16 cellular contexts compared by ENCODE assay signal in genomic region chr9:114037961-114038723, GRCh38. TPM values are rescaled to one million over a fixed set of nuclear protein-coding genes. Genes with fewer than 3 reads are reported as not detected.
DNase-seq lines count a peak whose midpoint lies in the region; ATAC-seq and TF ChIP-seq lines count a peak whose summit lies in the region.
"Had no signal": no experiment of that assay in that cellular context is flagged by ENCODE, and none has a peak within 500 bp of the region (broad histone marks: within the 10 kb centered on the region; RNA-seq: fewer than 3 reads in every experiment).

No MANE protein-coding gene starts in this region.

- H3K4me3 Mint-ChIP-seq in activated CD8-positive, alpha-beta memory T cell treated with anti-CD3 and anti-CD28 coated beads, Interleukin-2, amount 10 ng/mL, durations not matched to agents 7 days and 5 days = no peak overlapping the region
- H3K4me3 Mint-ChIP-seq in brain = peak overlapping the region in 3 of 5 experiments; percentile 52 to 74 (median 65)
- H3K4me3 Mint-ChIP-seq in activated T-helper 17 cell treated with anti-CD3 and anti-CD28 coated beads, Interleukin-2, amount 50 U/mL, for 72 hours = no peak overlapping the region
- H3K4me3 Mint-ChIP-seq: activated naive CD8-positive, alpha-beta T cell treated with anti-CD3 and anti-CD28 coated beads for 36 hours had no signal

- peaks cover 0 to 8% of the 10 kb centered on the region in 2 donors for H3K9me3 ChIP-seq in lung (ENCODE audit: control insufficient read depth in 2 of 2, insufficient read depth in 1 of 2, low read length in 1 of 2)
- no peaks in the 10 kb centered on the region for H3K9me3 ChIP-seq in thyroid gland

- TF ChIP-seq CTCF in brain (conservative IDR thresholded peaks at IDR 0.05) (no peak), lung (IDR thresholded peaks at IDR 0.05; ENCODE audit: control extremely low read depth, extremely low read depth) (no peak), thyroid gland (IDR thresholded peaks at IDR 0.05) (no peak)

- H3K36me3 ChIP-seq in lung (ENCODE audit: control insufficient read depth in 2 of 2, insufficient read depth in 2 of 2, low read length in 2 of 2) (peaks cover 0 to 28% of the 10 kb centered on the region in 2 donors), thyroid gland (peaks cover 7 to 13% of the 10 kb centered on the region in 2 donors)

- H3K27ac ChIP-seq in lung (ENCODE audit: low read depth in 1 of 2, low read length in 1 of 2) (no peak overlapping the region), thyroid gland (peak overlapping the region; percentile 37 to 83 (median 65))
- H3K27ac ChIP-seq: gastroesophageal sphincter had no signal

- no peak overlapping the region for H3K27ac Mint-ChIP-seq in activated CD8-positive, alpha-beta memory T cell treated with anti-CD3 and anti-CD28 coated beads, Interleukin-2, amount 10 ng/mL, durations not matched to agents 7 days and 5 days
- peak overlapping the region; percentile 49 to 92 (median 79) for H3K27ac Mint-ChIP-seq in brain
- no peak overlapping the region for H3K27ac Mint-ChIP-seq in activated T-helper 17 cell treated with anti-CD3 and anti-CD28 coated beads, Interleukin-2, amount 50 U/mL, for 72 hours
- H3K27ac Mint-ChIP-seq: activated naive CD8-positive, alpha-beta T cell treated with anti-CD3 and anti-CD28 coated beads for 36 hours had no signal

- 88 to 93% methylated on average over 19 of the region's 19 CpGs for WGBS in lung, 2 donors
- WGBS in thyroid gland, 2 donors = 47 to 48% methylated on average over 16 to 19 of the region's 19 CpGs

- no peaks in the 10 kb centered on the region for H3K4me1 ChIP-seq in lung (ENCODE audit: control insufficient read depth in 2 of 2, insufficient read depth in 2 of 2, low read length in 2 of 2)
- H3K4me1 ChIP-seq in thyroid gland = peaks cover 6 to 14% of the 10 kb centered on the region in 2 donors
- H3K4me1 ChIP-seq: gastroesophageal sphincter had no signal

- no peak for ATAC-seq in activated CD8-positive, alpha-beta memory T cell treated with anti-CD3 and anti-CD28 coated beads, Interleukin-2, amount 10 ng/mL, durations not matched to agents 7 days and 5 days
- ATAC-seq in lung (ENCODE audit: insufficient read depth, low FRiP score) (no peak), GM18505 (IDR thresholded peaks at IDR 0.05; ENCODE audit: unreplicated experiment) (no peak)
- ATAC-seq in activated T-helper 17 cell treated with anti-CD3 and anti-CD28 coated beads, Interleukin-2, amount 50 U/mL, for 72 hours (replicated peaks) = no peak
- ATAC-seq: gastroesophageal sphincter had no signal

- no peaks in the 10 kb centered on the region for H3K36me3 Mint-ChIP-seq in activated CD8-positive, alpha-beta memory T cell treated with anti-CD3 and anti-CD28 coated beads, Interleukin-2, amount 10 ng/mL, durations not matched to agents 7 days and 5 days
- H3K36me3 Mint-ChIP-seq in brain = peaks cover 86% of the 10 kb centered on the region
- H3K36me3 Mint-ChIP-seq in activated T-helper 17 cell treated with anti-CD3 and anti-CD28 coated beads, Interleukin-2, amount 50 U/mL, for 72 hours (ENCODE audit: low read depth) = no peaks in the 10 kb centered on the region
- H3K36me3 Mint-ChIP-seq: activated naive CD8-positive, alpha-beta T cell treated with anti-CD3 and anti-CD28 coated beads for 36 hours had no signal

- DNase-seq in activated CD8-positive, alpha-beta memory T cell treated with anti-CD3 and anti-CD28 coated beads, Interleukin-2, amount 10 ng/mL, durations not matched to agents 7 days and 5 days = peak; percentile 34
- DNase-seq in activated CD8-positive, alpha-beta memory T cell treated with anti-CD3 and anti-CD28 coated beads, Interleukin-2, amount 50 U/mL, for 4 hours = no peak
- DNase-seq in lung (ENCODE audit: low spot score) (peak; percentile 24), thyroid gland (peak; percentile 88 to 92), EL (no peak)
- DNase-seq: activated CD4-positive, alpha-beta T cell treated with anti-CD3 and anti-CD28 coated beads for 4 hours; activated naive CD8-positive, alpha-beta T cell treated with anti-CD3 and anti-CD28 coated beads for 36 hours; dermis blood vessel endothelial cell; NCI-H1105; NK-92 treated with Interleukin-12 subunit alpha and Interleukin-12 subunit beta, amount 100 ng/mL, for 24 hours had no signal

- H3K4me3 ChIP-seq in lung (no peak overlapping the region), thyroid gland (replicated peaks in 1 of 3) (no peak overlapping the region)
- H3K4me3 ChIP-seq: gastroesophageal sphincter had no signal

- intact Hi-C loops in thyroid gland (cut with DNase I) = loop anchor here (10.0 kb wide), 1 partner anchor 233 kb away; no protein-coding TSS in a partner anchor

- H3K27me3 ChIP-seq in lung (ENCODE audit: control insufficient read depth, insufficient read depth) (no peaks in the 10 kb centered on the region), thyroid gland (no peaks in the 10 kb centered on the region)
- H3K27me3 ChIP-seq: gastroesophageal sphincter had no signal

- no peaks in the 10 kb centered on the region for H3K4me1 Mint-ChIP-seq in activated CD8-positive, alpha-beta memory T cell treated with anti-CD3 and anti-CD28 coated beads, Interleukin-2, amount 10 ng/mL, durations not matched to agents 7 days and 5 days
- H3K4me1 Mint-ChIP-seq in brain = peaks cover 13% of the 10 kb centered on the region
- no peaks in the 10 kb centered on the region for H3K4me1 Mint-ChIP-seq in activated T-helper 17 cell treated with anti-CD3 and anti-CD28 coated beads, Interleukin-2, amount 50 U/mL, for 72 hours
- H3K4me1 Mint-ChIP-seq: activated naive CD8-positive, alpha-beta T cell treated with anti-CD3 and anti-CD28 coated beads for 36 hours had no signal

- H3K9me3 Mint-ChIP-seq in activated CD8-positive, alpha-beta memory T cell treated with anti-CD3 and anti-CD28 coated beads, Interleukin-2, amount 10 ng/mL, durations not matched to agents 7 days and 5 days (ENCODE audit: low read depth) = no peaks in the 10 kb centered on the region
- peaks cover 0 to 12% (median 4%) of the 10 kb centered on the region in 5 experiments for H3K9me3 Mint-ChIP-seq in brain
- H3K9me3 Mint-ChIP-seq in activated T-helper 17 cell treated with anti-CD3 and anti-CD28 coated beads, Interleukin-2, amount 50 U/mL, for 72 hours = no peaks in the 10 kb centered on the region

- H3K27me3 Mint-ChIP-seq in activated CD8-positive, alpha-beta memory T cell treated with anti-CD3 and anti-CD28 coated beads, Interleukin-2, amount 10 ng/mL, durations not matched to agents 7 days and 5 days = no peaks in the 10 kb centered on the region
- H3K27me3 Mint-ChIP-seq in brain = peaks cover 2% of the 10 kb centered on the region
- no peaks in the 10 kb centered on the region for H3K27me3 Mint-ChIP-seq in activated T-helper 17 cell treated with anti-CD3 and anti-CD28 coated beads, Interleukin-2, amount 50 U/mL, for 72 hours
- H3K27me3 Mint-ChIP-seq: activated naive CD8-positive, alpha-beta T cell treated with anti-CD3 and anti-CD28 coated beads for 36 hours had no signal

- TF ChIP-seq POLR2A in thyroid gland (IDR thresholded peaks at IDR 0.05) = peak in 1 of 2 donors; percentile 12
- TF ChIP-seq POLR2A in GM18505 (IDR thresholded peaks at IDR 0.05; ENCODE audit: borderline replicate concordance, extremely low read depth, insufficient read depth, insufficient read length) = no peak

- CTCF ChIA-PET in activated CD8-positive, alpha-beta memory T cell treated with anti-CD3 and anti-CD28 coated beads, Interleukin-2, amount 10 ng/mL, durations not matched to agents 7 days and 5 days (lab: Charles Lee) = no interaction called here

RNA-seq across cellular contexts. Expression of gene AMBP, which starts 40.0 kb away (rescaled TPM):
- total RNA-seq in activated CD8-positive, alpha-beta memory T cell treated with anti-CD3 and anti-CD28 coated beads, Interleukin-2, amount 10 ng/mL, durations not matched to agents 7 days and 5 days = not detected
- polyA plus RNA-seq in brain (ENCODE audit: insufficient read depth, low read depth, low replicate concordance) (not detected), lung (1 to 10 TPM in 1 of 2 donors, under 1 TPM in 1; 0.47 to 2.0 TPM)
- total RNA-seq in lung (1 to 10 TPM; 1.2 to 3.7 TPM), thyroid gland (1 to 10 TPM in 2 of 4 donors, under 1 TPM in 1, not detected in 1; 0.83 to 4.2 (median 2.1) TPM)
- not detected for total RNA-seq in activated T-helper 17 cell treated with anti-CD3 and anti-CD28 coated beads, Interleukin-2, amount 50 U/mL, for 72 hours
- total RNA-seq: activated naive CD8-positive, alpha-beta T cell treated with anti-CD3 and anti-CD28 coated beads for 36 hours; gastroesophageal sphincter; lung microvascular endothelial cell; temporal lobe had no signal

Comparison
In these comparisons a context has a peak if more than half of its experiments do, and no peak if none do; other contexts are left out.
1. DNase-seq: peak in activated CD8-positive, alpha-beta memory T cell treated with anti-CD3 and anti-CD28 coated beads, Interleukin-2, amount 10 ng/mL, durations not matched to agents 7 days and 5 days (single experiment), lung (single experiment) and thyroid gland (2 of 2); none in activated CD8-positive, alpha-beta memory T cell treated with anti-CD3 and anti-CD28 coated beads, Interleukin-2, amount 50 U/mL, for 4 hours (single experiment) and EL (single experiment).
2. H3K27ac Mint-ChIP-seq: peak in brain (5 of 5); none in activated CD8-positive, alpha-beta memory T cell treated with anti-CD3 and anti-CD28 coated beads, Interleukin-2, amount 10 ng/mL, durations not matched to agents 7 days and 5 days (single experiment) and activated T-helper 17 cell treated with anti-CD3 and anti-CD28 coated beads, Interleukin-2, amount 50 U/mL, for 72 hours (single experiment).
3. H3K4me3 Mint-ChIP-seq: peak in brain (3 of 5); none in activated CD8-positive, alpha-beta memory T cell treated with anti-CD3 and anti-CD28 coated beads, Interleukin-2, amount 10 ng/mL, durations not matched to agents 7 days and 5 days (single experiment) and activated T-helper 17 cell treated with anti-CD3 and anti-CD28 coated beads, Interleukin-2, amount 50 U/mL, for 72 hours (single experiment).
4. H3K27ac ChIP-seq: peak in thyroid gland (3 of 3); none in lung (0 of 2).